ENCODE assay signal across 8 cellular contexts in the genomic region with DNA sequence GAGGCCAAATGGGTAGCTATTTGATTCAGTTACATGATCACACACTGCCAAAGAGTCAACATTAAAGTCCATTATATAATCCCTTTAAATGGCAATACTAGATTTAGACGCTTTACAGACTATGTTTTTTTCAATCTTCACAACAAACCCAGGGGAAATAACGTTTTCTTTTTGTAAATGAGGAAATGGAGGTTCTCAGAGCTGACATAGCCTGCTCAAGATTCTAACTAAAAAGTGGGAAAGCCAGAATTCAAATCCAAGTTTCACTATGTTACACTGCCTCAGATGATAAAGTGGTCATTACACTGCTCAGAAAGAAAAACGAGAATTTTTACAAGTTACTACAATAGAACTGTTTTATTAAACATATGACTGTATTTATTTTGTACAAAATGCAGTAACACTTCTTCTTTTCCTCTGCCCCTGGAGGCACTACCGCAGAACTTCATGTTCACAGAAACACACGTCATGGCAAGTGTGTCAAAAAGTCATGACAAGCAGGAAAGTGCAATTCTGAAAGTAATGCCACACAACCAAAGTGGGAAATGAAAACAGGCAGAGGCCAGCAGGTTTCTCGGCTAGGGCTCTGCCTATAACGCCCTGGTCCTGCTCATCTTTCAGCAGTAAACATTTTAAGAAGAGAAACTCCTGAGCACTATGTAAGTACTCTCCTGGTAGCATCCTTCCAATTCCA. TPM values are rescaled to one million over a fixed set of nuclear protein-coding genes. Genes with fewer than 3 reads are reported as not detected.
DNase-seq lines count a peak whose midpoint lies in the region; TF ChIP-seq lines count a peak whose summit lies in the region.

No MANE protein-coding gene starts in this region.

- H3K4me3 ChIP-seq in mammary epithelial cell (replicated peaks in 1 of 3; ENCODE audit: insufficient read depth in 1 of 3, low read depth in 2 of 3, low read length in 3 of 3) = no peak overlapping the region
- no peak overlapping the region for H3K4me3 ChIP-seq in OCI-LY3 (ENCODE audit: low read length)
- H3K4me3 ChIP-seq in transverse colon = no peak overlapping the region

- H3K9me3 Mint-ChIP-seq in MCF 10A (ENCODE audit: unreplicated experiment) = no peaks in the 10 kb centered on the region

- intact Hi-C loops in MCF 10A (cut with micrococcal nuclease) (no loop called here), mammary epithelial cell (cut with micrococcal nuclease) (no loop called here), transverse colon (cut with DNase I; ENCODE audit: low total_unique reads) (no loop called here)

- H3K9ac ChIP-seq in mammary epithelial cell (ENCODE audit: insufficient read depth, low read length) (no peak overlapping the region), OCI-LY3 (ENCODE audit: low read length) (no peak overlapping the region)

- H3K4me1 Mint-ChIP-seq in MCF 10A (ENCODE audit: insufficient read depth, unreplicated experiment) = no peaks in the 10 kb centered on the region

- no peak overlapping the region for H3K27ac Mint-ChIP-seq in MCF 10A (ENCODE audit: low read depth, unreplicated experiment)

- dilution Hi-C loops in mammary epithelial cell (cut with HindIII; ENCODE audit: low sequenced_read_pairs) = no loop called here

- TSS peak; percentile 34 for BruUV-seq in MCF 10A (replicated peaks; lab: Mats Ljungman, UMichigan)
- BruUV-seq in mammary epithelial cell (replicated peaks; lab: Mats Ljungman, UMichigan) = no TSS peak

- in situ Hi-C loops in mammary epithelial cell (cut with MboI; ENCODE audit: low sequenced_read_pairs in 2 of 2) (no loop called here), transverse colon (cut with MboI; ENCODE audit: low pct_ligation_motif_present in 1 of 4, low pct_unique_long_range_greater_than_20kb in 1 of 4, low sequenced_read_pairs in 3 of 4) (no loop called here)

- H3K79me2 ChIP-seq in mammary epithelial cell (ENCODE audit: insufficient read depth, low read length) (no peaks in the 10 kb centered on the region), OCI-LY3 (ENCODE audit: low read length) (no peaks in the 10 kb centered on the region)

- 87% methylated on average over 7 of the region's 7 CpGs for WGBS in mammary epithelial cell (ENCODE audit: low coverage, missing lambda C conversion rate)
- 56 to 76% methylated on average over 7 of the region's 7 CpGs for WGBS in transverse colon (ENCODE audit: low coverage in 1 of 2), 2 donors

- peaks cover 24% of the 10 kb centered on the region for H3K36me3 ChIP-seq in mammary epithelial cell (ENCODE audit: insufficient read depth, low read length)
- H3K36me3 ChIP-seq in OCI-LY3 (replicated peaks; ENCODE audit: low read depth, low read length) = peaks cover 29% of the 10 kb centered on the region
- peaks cover 0 to 50% (median 22%) of the 10 kb centered on the region in 4 donors for H3K36me3 ChIP-seq in transverse colon

- no peaks in the 10 kb centered on the region for H3K27me3 Mint-ChIP-seq in MCF 10A (ENCODE audit: insufficient read depth, unreplicated experiment)

- H3K27me3 ChIP-seq in mammary epithelial cell (ENCODE audit: insufficient read depth, low read length) (no peaks in the 10 kb centered on the region), OCI-LY3 (ENCODE audit: low read depth, low read length) (no peaks in the 10 kb centered on the region), transverse colon (no peaks in the 10 kb centered on the region)

- H3K36me3 Mint-ChIP-seq in MCF 10A (ENCODE audit: insufficient read depth, unreplicated experiment) = peaks cover 61% of the 10 kb centered on the region

- H3K27ac ChIP-seq in mammary epithelial cell (ENCODE audit: insufficient read depth, low read depth, low read length) (no peak overlapping the region), OCI-LY3 (ENCODE audit: low read length) (peak overlapping the region; percentile 83), transverse colon (peak overlapping the region; percentile 54 to 75 (median 64))

- CTCF ChIA-PET in MCF 10A (lab: Yijun Ruan, JAX) (interaction anchor here (0.6 to 1.2 kb wide), 6 partner anchors 18 to 322 kb away, joined by 3 to 7 read pairs (median 3); no protein-coding TSS in a partner anchor), mammary epithelial cell (lab: Charles Lee; ENCODE audit: low non-redundant PET) (no interaction called here)

- no peaks in the 10 kb centered on the region for H4K20me1 ChIP-seq in mammary epithelial cell (ENCODE audit: insufficient read depth, low read length)
- H4K20me1 ChIP-seq in OCI-LY3 (ENCODE audit: insufficient read depth, low read length) = 0 out of 2 replicates have a peak, but pooled peaks cover 3% of the 10 kb centered on the region

- TF ChIP-seq EP300 in transverse colon (IDR thresholded peaks at IDR 0.05; ENCODE audit: low read depth) = peak; percentile 88

- H3K4me1 ChIP-seq in mammary epithelial cell (ENCODE audit: insufficient read depth, low read length) (no peaks in the 10 kb centered on the region), OCI-LY3 (ENCODE audit: low read length) (peaks cover 37% of the 10 kb centered on the region), transverse colon (no peaks in the 10 kb centered on the region)

- H3K4me3 Mint-ChIP-seq in MCF 10A (ENCODE audit: unreplicated experiment) = no peak overlapping the region

- no peak for DNase-seq in MCF 10A (ENCODE audit: unreplicated experiment)
- DNase-seq in mammary epithelial cell = no peak
- DNase-seq in germinal center (ENCODE audit: low spot score) = peak; percentile 77
- DNase-seq in transverse colon = peak; percentile 63
- DNase-seq in NCI-H2107 (lab: John Stamatoyannopoulos, UW) = no peak
- DNase-seq in DMS153 (lab: John Stamatoyannopoulos, UW) = no peak
- no peak for DNase-seq in NCI-H2171 (lab: John Stamatoyannopoulos, UW)

- POLR2A ChIA-PET in MCF 10A (lab: Yijun Ruan, JAX) = interaction anchor here (1.1 to 1.4 kb wide), 3 partner anchors 16 to 83 kb away, joined by 3 to 6 read pairs (median 5); no protein-coding TSS in a partner anchor

- no peak overlapping the region for H2AFZ ChIP-seq in mammary epithelial cell (ENCODE audit: low read depth, low read length)
- no peak overlapping the region for H2AFZ ChIP-seq in OCI-LY3 (ENCODE audit: low read depth, low read length)

- TF ChIP-seq POLR2A in transverse colon (IDR thresholded peaks at IDR 0.05) = no peak

- no peaks in the 10 kb centered on the region for H3K9me3 ChIP-seq in mammary epithelial cell (replicated peaks; ENCODE audit: insufficient read depth, low read length)
- H3K9me3 ChIP-seq in OCI-LY3 (ENCODE audit: insufficient read depth, low read length) = no peaks in the 10 kb centered on the region
- H3K9me3 ChIP-seq in transverse colon = no peaks in the 10 kb centered on the region

- H3K4me2 ChIP-seq in mammary epithelial cell (ENCODE audit: insufficient read depth, low read depth, low read length) (no peak overlapping the region), OCI-LY3 (ENCODE audit: low read length) (peak overlapping the region; percentile 30)

- TF ChIP-seq CTCF in MCF 10A (IDR thresholded peaks at IDR 0.05; ENCODE audit: unreplicated experiment) = no peak
- no peak for TF ChIP-seq CTCF in mammary epithelial cell (conservative IDR thresholded peaks at IDR 0.05 in 1 of 2, IDR thresholded peaks at IDR 0.05 in 1 of 2; ENCODE audit: extremely low read depth in 1 of 2, insufficient read depth in 1 of 2, low read depth in 1 of 2, low read length in 2 of 2)
- peak; percentile 10; the same call in 1 of the 2 replicates for TF ChIP-seq CTCF in OCI-LY3 (IDR thresholded peaks at IDR 0.05; ENCODE audit: low read depth, low read length)
- TF ChIP-seq CTCF in transverse colon (IDR thresholded peaks at IDR 0.05) = peak in 1 of 5 experiments; percentile 30

RNA-seq across cellular contexts. Expression of a gene that starts 19.0 kb away (rescaled TPM):
- total RNA-seq in MCF 10A (2022) = 1.5 and 1.7 TPM in 2 replicates
- total RNA-seq in mammary epithelial cell = 1 to 10 TPM; 3.7 to 4.2 TPM
- polyA plus RNA-seq in mammary epithelial cell = 1.8 TPM
- polyA minus RNA-seq in mammary epithelial cell = 3.4 TPM
- total RNA-seq in transverse colon = 10 to 100 TPM in 3 of 4 donors, under 1 TPM in 1; 1.00 to 27.9 (median 18.6) TPM

RNA-seq across cellular contexts. Expression of a gene that starts 23.0 kb away (rescaled TPM):
- total RNA-seq in MCF 10A (2022) (22.3 and 25.7 TPM in 2 replicates), mammary epithelial cell (10 to 100 TPM; 27.7 to 30.8 TPM), transverse colon (10 to 100 TPM in 3 of 4 donors, 1 to 10 TPM in 1; 2.0 to 26.6 (median 16.6) TPM)
- polyA plus RNA-seq in mammary epithelial cell = 39.7 TPM
- polyA minus RNA-seq in mammary epithelial cell = 6.7 TPM

RNA-seq across cellular contexts. Expression of a gene that starts 43.5 kb away (rescaled TPM):
- total RNA-seq in MCF 10A (2022) (2.6 and 4.0 TPM in 2 replicates), mammary epithelial cell (10 to 100 TPM in 1 of 2 donors, 1 to 10 TPM in 1; 3.6 to 10.8 TPM), transverse colon (10 to 100 TPM; 14.1 to 64.3 (median 57.4) TPM)
- 13.9 TPM for polyA plus RNA-seq in mammary epithelial cell
- 3.0 TPM for polyA minus RNA-seq in mammary epithelial cell

Comparison
In these comparisons a context has a peak if more than half of its experiments do, and no peak if none do; other contexts are left out.
1. DNase-seq: peak in germinal center (single experiment) and transverse colon (single experiment); none in MCF 10A (single experiment), mammary epithelial cell (single experiment), NCI-H2107 (single experiment), DMS153 (single experiment) and NCI-H2171 (single experiment).